ENCODE assay signal across 10 cellular contexts in genomic region chr7:135678612-135679575, GRCh38. TPM values are rescaled to one million over a fixed set of nuclear protein-coding genes. Genes with fewer than 3 reads are reported as not detected.
DNase-seq lines count a peak whose midpoint lies in the region; ATAC-seq, FAIRE-seq and TF ChIP-seq lines count a peak whose summit lies in the region.
"Had no signal": no experiment of that assay in that cellular context is flagged by ENCODE, and none has a peak within 500 bp of the region (broad histone marks: within the 10 kb centered on the region; RNA-seq: fewer than 3 reads in every experiment).

No MANE protein-coding gene starts in this region.

- intact Hi-C loops in K562 (cut with micrococcal nuclease) = no loop called here

- TF ChIP-seq CTCF in K562 (IDR thresholded peaks at IDR 0.05 in 2 of 3, conservative IDR thresholded peaks at IDR 0.05 in 1 of 3; ENCODE audit: insufficient read depth in 2 of 3, low read depth in 1 of 3, low read length in 3 of 3) (no peak), BE2C (IDR thresholded peaks at IDR 0.05; ENCODE audit: low read depth, low read length) (no peak)

- no peak overlapping the region for H2AFZ ChIP-seq in K562 (ENCODE audit: low read depth, low read length)

- no peak overlapping the region for H3K9ac ChIP-seq in K562 (ENCODE audit: insufficient read depth in 1 of 2, low read depth in 2 of 2, low read length in 2 of 2)

- peaks cover 2 to 3% of the 10 kb centered on the region in 2 experiments; a peak in 3 of 5 replicates for H3K4me1 ChIP-seq in K562 (replicated peaks in 1 of 2; ENCODE audit: control insufficient read depth in 2 of 2, insufficient read depth in 2 of 2, low read length in 2 of 2)
- H3K4me1 ChIP-seq in BE2C = peaks cover 12% of the 10 kb centered on the region

- BruUV-seq in K562 (replicated peaks; lab: Mats Ljungman, UMichigan) = no TSS peak

- FAIRE-seq in K562 (lab: Jason Lieb, UNC) = no peak

- no peak for TF ChIP-seq EP300 in K562 (IDR thresholded peaks at IDR 0.05; ENCODE audit: low read length)

- no peak overlapping the region for H3K27ac ChIP-seq in K562 (ENCODE audit: extremely low read depth, low read depth, low read length)
- H3K27ac ChIP-seq: cardiac muscle cell had no signal

- H4K20me1 ChIP-seq in K562 (replicated peaks; ENCODE audit: control insufficient read depth, insufficient read depth, low read length) = peaks cover 15% of the 10 kb centered on the region; the same call in 1 of the 2 replicates

- POLR2A ChIA-PET in K562 (lab: Yijun Ruan, JAX) = interaction anchor here (0.6 to 1.1 kb wide), 4 partner anchors 8 to 37 kb away, joined by 3 to 5 read pairs (median 3); no protein-coding TSS in a partner anchor

- CTCF ChIA-PET in K562 (lab: Yijun Ruan, JAX; ENCODE audit: low intra/inter-chr PET ratio) = no interaction called here

- H3K79me2 ChIP-seq in K562 (ENCODE audit: control insufficient read depth, insufficient read depth, low read length) = no peaks in the 10 kb centered on the region

- DNase-seq in AG08395 (ENCODE audit: low spot score) (peak; percentile 35), NCI-H1417 (lab: John Stamatoyannopoulos, UW) (peak in 2 of 3 experiments; percentile 39 to 84), K562 (ENCODE audit: extremely low read depth in 1 of 4, low spot score in 3 of 4) (no peak), kidney glomerular epithelial cell (lab: John Stamatoyannopoulos, UW) (peak; percentile 29), BE2C (no peak), 8988T (no peak)
- DNase-seq: SHP77 treated with DMSO at 0.1 percent for 48 hours had no signal

- H3K4me3 ChIP-seq in K562 (no peak overlapping the region), BE2C (ENCODE audit: low read depth, low read length) (no peak overlapping the region)
- H3K4me3 ChIP-seq: cardiac muscle cell had no signal

- no peak for ATAC-seq in K562
- no peak for ATAC-seq in GM18520 (IDR thresholded peaks at IDR 0.05; ENCODE audit: unreplicated experiment)
- ATAC-seq in HG02885 (IDR thresholded peaks at IDR 0.05; ENCODE audit: poor library complexity, unreplicated experiment) = no peak

- H3K9me1 ChIP-seq in K562 (ENCODE audit: control insufficient read depth, insufficient read depth, low read length) = no peaks in the 10 kb centered on the region

- no peak for TF ChIP-seq POLR2A in K562 (conservative IDR thresholded peaks at IDR 0.05)

- H3K36me3 ChIP-seq in K562 (ENCODE audit: control insufficient read depth, insufficient read depth, low read length) (peaks cover 39% of the 10 kb centered on the region), BE2C (peaks cover 22% of the 10 kb centered on the region)
- H3K36me3 ChIP-seq: cardiac muscle cell had no signal

- 92% methylated on average over 4 of the region's 4 CpGs for WGBS in K562 (ENCODE audit: insufficient coverage, low coverage, missing lambda C conversion rate)

- H3K27me3 ChIP-seq in K562 (ENCODE audit: control insufficient read depth in 2 of 2, insufficient read depth in 2 of 2, low read length in 2 of 2) (no peaks in the 10 kb centered on the region), BE2C (no peaks in the 10 kb centered on the region; the same call in 1 of the 2 replicates)
- H3K27me3 ChIP-seq: cardiac muscle cell had no signal

- no peaks in the 10 kb centered on the region for H3K9me3 ChIP-seq in K562 (replicated peaks; ENCODE audit: control insufficient read depth, insufficient read depth, low read depth, low read length)
- H3K9me3 ChIP-seq in BE2C = no peaks in the 10 kb centered on the region

- no peak for TF ChIP-seq RAD21 in K562 (CRISPR knock-in tag; conservative IDR thresholded peaks at IDR 0.05 in 1 of 2, IDR thresholded peaks at IDR 0.05 in 1 of 2)

- H3K4me2 ChIP-seq in K562 (ENCODE audit: insufficient read depth, low read length) = no peak overlapping the region

- in situ Hi-C loops in K562 (cut with MboI) = no loop called here

TF ChIP-seq in K562, 482 proteins besides CTCF, POLR2A, EP300 and RAD21:
- TF ChIP-seq MEIS2 (IDR thresholded peaks at IDR 0.05; ENCODE audit: partially characterized antibody) = peak; percentile 41
- no peak for TF ChIP-seq PBX2 (CRISPR knock-in tag; IDR thresholded peaks at IDR 0.05; ENCODE audit: low read depth)
- TF ChIP-seq PBX2 (tag; conservative IDR thresholded peaks at IDR 0.05; ENCODE audit: low read depth) = 0 out of 2 replicates have a peak, but pooled peaks have one; percentile 7
- no peak for TF ChIP-seq MBD2 (IDR thresholded peaks at IDR 0.05; ENCODE audit: borderline replicate concordance, low read depth)
- TF ChIP-seq CTBP1 (IDR thresholded peaks at IDR 0.05; ENCODE audit: borderline replicate concordance) = no peak
- TF ChIP-seq SIRT6 (IDR thresholded peaks at IDR 0.05; ENCODE audit: low read depth, low read length) = no peak
- no peak for TF ChIP-seq JUNB (CRISPR knock-in tag; conservative IDR thresholded peaks at IDR 0.05)

RNA-seq across cellular contexts. Expression of gene STMP1, which starts 16.6 kb away (rescaled TPM):
- 23.9 and 54.4 TPM in 2 replicates for total RNA-seq in K562 (2011; cell fraction: chromatin; rRNA removed; ENCODE audit: low replicate concordance)
- 18.5 and 19.9 TPM in 2 replicates for total RNA-seq in K562 (2011; cell fraction: nucleolus; rRNA removed)
- 44.6 and 66.5 TPM in 2 replicates for total RNA-seq in K562 (2011; cell fraction: nucleoplasm; rRNA removed)
- total RNA-seq in K562 (2014; rRNA removed) = 10.6 and 18.5 TPM in 2 replicates
- 47.8 and 54.0 TPM in 2 replicates for total RNA-seq in K562 (2014; rRNA removed; fragmentation: Illumina TruSeq; extraction: Trizol)
- 35.1 and 36.5 TPM in 2 replicates for total RNA-seq in K562 (2015; rRNA removed; fragmentation: Illumina TruSeq; extraction: Trizol)
- 56.8 and 59.8 TPM in 2 replicates for total RNA-seq in K562 (2021)
- polyA plus RNA-seq in K562 (2011; rRNA removed) = 58.4 and 66.1 TPM in 2 replicates
- 16.5 and 48.0 TPM in 2 replicates for polyA plus RNA-seq in K562 (2011; cell fraction: cytosol; rRNA removed)
- polyA plus RNA-seq in K562 (2011; cell fraction: nucleus; rRNA removed) = 17.4 and 32.2 TPM in 2 replicates
- 66.4 and 79.0 TPM in 2 replicates for polyA plus RNA-seq in K562 (2012)
- polyA plus RNA-seq in K562 (2014; fragmentation: Illumina TruSeq; extraction: Trizol) = 57.9 and 67.7 TPM in 2 replicates
- 100 to 1,000 TPM; 175 to 249 TPM for polyA plus RNA-seq in K562 (2014; fragmentation: Nextera tagmentation; extraction: Ambion mirVana)
- polyA plus RNA-seq in K562 (2014; rRNA removed) = 41.5 and 53.9 TPM in 2 replicates
- 35.3 and 55.2 TPM in 2 replicates for polyA minus RNA-seq in K562 (2011; rRNA and poly(A)+ RNA removed)
- 21.3 and 22.6 TPM in 2 replicates for polyA minus RNA-seq in K562 (2011; cell fraction: cytosol; rRNA and poly(A)+ RNA removed)
- 18.3 and 36.7 TPM in 2 replicates for polyA minus RNA-seq in K562 (2011; cell fraction: nucleus; rRNA and poly(A)+ RNA removed)
- 63.2 TPM for polyA plus RNA-seq in BE2C (2012; ENCODE audit: insufficient read depth, insufficient read length, low read depth)

RNA-seq across cellular contexts. Expression of gene SLC13A4, which starts 49.1 kb away (rescaled TPM):
- total RNA-seq in K562 (2011; cell fraction: chromatin; rRNA removed; ENCODE audit: low replicate concordance) = 0.62 and 1.4 TPM in 2 replicates
- 0.39 and 0.50 TPM in 2 replicates for total RNA-seq in K562 (2011; cell fraction: nucleolus; rRNA removed)
- total RNA-seq in K562 (2011; cell fraction: nucleoplasm; rRNA removed) = 0.88 and 1.2 TPM in 2 replicates
- total RNA-seq in K562 (2014; rRNA removed) (0.23 and 0.45 TPM in 2 replicates), K562 (2014; rRNA removed; fragmentation: Illumina TruSeq; extraction: Trizol) (0.22 and 0.51 TPM in 2 replicates), K562 (2015; rRNA removed; fragmentation: Illumina TruSeq; extraction: Trizol) (0.19 and 0.36 TPM in 2 replicates), K562 (2021) (0.60 and 0.66 TPM in 2 replicates)
- polyA plus RNA-seq in K562 (2011; rRNA removed) (0.11 and 0.60 TPM in 2 replicates), K562 (2014; fragmentation: Illumina TruSeq; extraction: Trizol) (0.86 and 1.0 TPM in 2 replicates), K562 (2014; fragmentation: Nextera tagmentation; extraction: Ambion mirVana) (under 1 TPM; 0.27 to 0.48 TPM), K562 (2014; rRNA removed) (0.41 and 0.66 TPM in 2 replicates)
- polyA plus RNA-seq in K562 (2011; cell fraction: cytosol; rRNA removed) = 0.37 and 1.3 TPM in 2 replicates
- polyA plus RNA-seq in K562 (2011; cell fraction: nucleus; rRNA removed) = 0.17 and 1.1 TPM in 2 replicates
- 0.90 and 1.9 TPM in 2 replicates for polyA plus RNA-seq in K562 (2012)
- 0.14 and 0.27 TPM in 2 replicates for polyA minus RNA-seq in K562 (2011; rRNA and poly(A)+ RNA removed)
- not detected in 2 replicates for polyA minus RNA-seq in K562 (2011; cell fraction: cytosol; rRNA and poly(A)+ RNA removed)
- polyA minus RNA-seq in K562 (2011; cell fraction: nucleus; rRNA and poly(A)+ RNA removed) = 0.44 TPM in 1 of 2 replicates, not detected in the other
- 0.45 TPM for polyA plus RNA-seq in BE2C (2012; ENCODE audit: insufficient read depth, insufficient read length, low read depth)

Comparison
In these comparisons a context has a peak if more than half of its experiments do, and no peak if none do; other contexts are left out.
1. DNase-seq: peak in AG08395 (single experiment), NCI-H1417 (2 of 3) and kidney glomerular epithelial cell (single experiment); none in K562 (0 of 4), BE2C (single experiment) and 8988T (single experiment).